Comparison of ENCODE assay signal across 1 cellular context in the genomic region with DNA sequence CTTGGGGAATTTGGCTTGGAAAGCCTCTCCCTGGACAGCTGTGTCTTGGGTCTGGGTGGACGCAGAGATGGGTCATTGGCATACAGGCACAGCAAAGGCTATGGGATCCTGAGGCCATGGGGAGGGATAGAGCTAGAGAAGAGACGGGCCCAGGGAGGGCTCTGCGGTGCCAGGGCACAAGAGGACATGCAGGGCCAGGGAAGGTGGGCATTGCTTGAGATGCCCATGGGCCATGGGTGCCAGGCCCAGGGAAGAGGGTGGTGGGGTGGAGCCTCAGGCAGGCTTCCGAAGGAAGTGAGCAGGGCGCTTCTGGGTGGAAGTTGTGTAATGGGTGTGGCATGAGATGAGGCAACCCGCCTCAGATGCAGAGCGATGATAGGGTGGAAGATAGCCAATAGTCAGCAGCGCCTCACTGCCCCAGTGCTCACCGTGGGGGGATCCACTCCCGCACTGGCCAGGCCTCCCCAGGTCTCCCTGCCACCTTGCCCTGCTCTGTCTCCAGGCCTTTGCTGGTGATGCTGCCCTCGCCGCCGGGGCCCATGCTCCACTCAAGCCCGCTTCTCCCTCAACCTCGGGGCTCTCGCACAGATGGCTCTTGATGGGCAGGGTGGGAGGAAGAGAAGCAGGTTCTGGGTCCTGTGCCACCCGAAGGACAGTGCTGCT.
TF ChIP-seq lines count a peak whose summit lies in the region.

No MANE protein-coding gene starts in this region.

TF ChIP-seq in K562, 482 proteins besides CTCF, POLR2A, EP300 and RAD21 (continued from another document and continues in another):
- TF ChIP-seq RBM17 (IDR thresholded peaks at IDR 0.05; ENCODE audit: borderline replicate concordance, low read depth, low read length) (no peak), RUNX1 (IDR thresholded peaks at IDR 0.05; ENCODE audit: low read depth) (no peak), ZNF165 (CRISPR knock-in tag; IDR thresholded peaks at IDR 0.05; ENCODE audit: borderline replicate concordance) (no peak; the same call in 1 of the 2 replicates), HDAC1 (IDR thresholded peaks at IDR 0.05) (no peak; a peak in 1 of 4 replicates), SAFB2 (IDR thresholded peaks at IDR 0.05; ENCODE audit: borderline replicate concordance, low read depth, low read length, severe bottlenecking) (no peak), ZNF431 (CRISPR knock-in tag; IDR thresholded peaks at IDR 0.05) (no peak), ZNF134 (CRISPR knock-in tag; conservative IDR thresholded peaks at IDR 0.05) (no peak), ARHGAP35 (IDR thresholded peaks at IDR 0.05; ENCODE audit: partially characterized antibody) (no peak), ZNF780A (CRISPR knock-in tag; IDR thresholded peaks at IDR 0.05) (0 out of 2 replicates have a peak, but pooled peaks have one; percentile 11), MTA3 (IDR thresholded peaks at IDR 0.05; ENCODE audit: borderline replicate concordance) (peak; percentile 31), NFRKB (IDR thresholded peaks at IDR 0.05; ENCODE audit: low read depth) (no peak), TRIM28 (IDR thresholded peaks at IDR 0.05) (no peak), SOX6 (IDR thresholded peaks at IDR 0.05) (no peak), STAT5A (IDR thresholded peaks at IDR 0.05; ENCODE audit: borderline replicate concordance, low read length) (no peak), ZNF589 (CRISPR knock-in tag; IDR thresholded peaks at IDR 0.05; ENCODE audit: low read depth) (peak; percentile 92), ZNF23 (CRISPR knock-in tag; IDR thresholded peaks at IDR 0.05) (no peak), HEY1 (CRISPR knock-in tag; IDR thresholded peaks at IDR 0.05; ENCODE audit: borderline replicate concordance) (no peak), SMC3 (conservative IDR thresholded peaks at IDR 0.05; ENCODE audit: insufficient read depth, low read depth, low read length) (no peak), ZNF766 (CRISPR knock-in tag; conservative IDR thresholded peaks at IDR 0.05) (no peak), MAZ (CRISPR knock-in tag; conservative IDR thresholded peaks at IDR 0.05 in 1 of 2, IDR thresholded peaks at IDR 0.05 in 1 of 2) (no peak), HDAC3 (IDR thresholded peaks at IDR 0.05; ENCODE audit: borderline replicate concordance, partially characterized antibody) (no peak), PRMT5 (CRISPR knock-in tag; IDR thresholded peaks at IDR 0.05) (no peak), ZNF324 (CRISPR knock-in tag; IDR thresholded peaks at IDR 0.05) (no peak), ZNF668 (CRISPR knock-in tag; IDR thresholded peaks at IDR 0.05) (no peak), SMARCC2 (IDR thresholded peaks at IDR 0.05; ENCODE audit: low read depth) (no peak), PHTF2 (CRISPR knock-in tag; IDR thresholded peaks at IDR 0.05) (0 out of 2 replicates have a peak, but pooled peaks have one; percentile 31), ZNF347 (CRISPR knock-in tag; IDR thresholded peaks at IDR 0.05; ENCODE audit: low read depth) (no peak), TOE1 (IDR thresholded peaks at IDR 0.05; ENCODE audit: borderline replicate concordance) (no peak), TOE1 (CRISPR knock-in tag; IDR thresholded peaks at IDR 0.05; ENCODE audit: borderline replicate concordance, low read depth) (no peak), NR2C1 (IDR thresholded peaks at IDR 0.05) (no peak), NR2C1 (tag; IDR thresholded peaks at IDR 0.05) (no peak), CHD2 (IDR thresholded peaks at IDR 0.05; ENCODE audit: low read depth, low read length) (no peak), BRD9 (IDR thresholded peaks at IDR 0.05; ENCODE audit: low read depth, partially characterized antibody) (peak; percentile 27)
- TF ChIP-seq, protein P1, sequence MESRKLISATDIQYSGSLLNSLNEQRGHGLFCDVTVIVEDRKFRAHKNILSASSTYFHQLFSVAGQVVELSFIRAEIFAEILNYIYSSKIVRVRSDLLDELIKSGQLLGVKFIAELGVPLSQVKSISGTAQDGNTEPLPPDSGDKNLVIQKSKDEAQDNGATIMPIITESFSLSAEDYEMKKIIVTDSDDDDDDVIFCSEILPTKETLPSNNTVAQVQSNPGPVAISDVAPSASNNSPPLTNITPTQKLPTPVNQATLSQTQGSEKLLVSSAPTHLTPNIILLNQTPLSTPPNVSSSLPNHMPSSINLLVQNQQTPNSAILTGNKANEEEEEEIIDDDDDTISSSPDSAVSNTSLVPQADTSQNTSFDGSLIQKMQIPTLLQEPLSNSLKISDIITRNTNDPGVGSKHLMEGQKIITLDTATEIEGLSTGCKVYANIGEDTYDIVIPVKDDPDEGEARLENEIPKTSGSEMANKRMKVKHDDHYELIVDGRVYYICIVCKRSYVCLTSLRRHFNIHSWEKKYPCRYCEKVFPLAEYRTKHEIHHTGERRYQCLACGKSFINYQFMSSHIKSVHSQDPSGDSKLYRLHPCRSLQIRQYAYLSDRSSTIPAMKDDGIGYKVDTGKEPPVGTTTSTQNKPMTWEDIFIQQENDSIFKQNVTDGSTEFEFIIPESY (CRISPR knock-in tag; IDR thresholded peaks at IDR 0.05), result no peak
- TF ChIP-seq, protein P2, sequence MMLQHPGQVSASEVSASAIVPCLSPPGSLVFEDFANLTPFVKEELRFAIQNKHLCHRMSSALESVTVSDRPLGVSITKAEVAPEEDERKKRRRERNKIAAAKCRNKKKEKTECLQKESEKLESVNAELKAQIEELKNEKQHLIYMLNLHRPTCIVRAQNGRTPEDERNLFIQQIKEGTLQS (IDR thresholded peaks at IDR 0.05), result peak; percentile 83
- TF ChIP-seq, protein P2 (CRISPR knock-in tag; conservative IDR thresholded peaks at IDR 0.05), result no peak
- TF ChIP-seq, protein P3, sequence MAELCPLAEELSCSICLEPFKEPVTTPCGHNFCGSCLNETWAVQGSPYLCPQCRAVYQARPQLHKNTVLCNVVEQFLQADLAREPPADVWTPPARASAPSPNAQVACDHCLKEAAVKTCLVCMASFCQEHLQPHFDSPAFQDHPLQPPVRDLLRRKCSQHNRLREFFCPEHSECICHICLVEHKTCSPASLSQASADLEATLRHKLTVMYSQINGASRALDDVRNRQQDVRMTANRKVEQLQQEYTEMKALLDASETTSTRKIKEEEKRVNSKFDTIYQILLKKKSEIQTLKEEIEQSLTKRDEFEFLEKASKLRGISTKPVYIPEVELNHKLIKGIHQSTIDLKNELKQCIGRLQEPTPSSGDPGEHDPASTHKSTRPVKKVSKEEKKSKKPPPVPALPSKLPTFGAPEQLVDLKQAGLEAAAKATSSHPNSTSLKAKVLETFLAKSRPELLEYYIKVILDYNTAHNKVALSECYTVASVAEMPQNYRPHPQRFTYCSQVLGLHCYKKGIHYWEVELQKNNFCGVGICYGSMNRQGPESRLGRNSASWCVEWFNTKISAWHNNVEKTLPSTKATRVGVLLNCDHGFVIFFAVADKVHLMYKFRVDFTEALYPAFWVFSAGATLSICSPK (IDR thresholded peaks at IDR 0.05; ENCODE audit: borderline replicate concordance), result no peak
- TF ChIP-seq, protein P4, sequence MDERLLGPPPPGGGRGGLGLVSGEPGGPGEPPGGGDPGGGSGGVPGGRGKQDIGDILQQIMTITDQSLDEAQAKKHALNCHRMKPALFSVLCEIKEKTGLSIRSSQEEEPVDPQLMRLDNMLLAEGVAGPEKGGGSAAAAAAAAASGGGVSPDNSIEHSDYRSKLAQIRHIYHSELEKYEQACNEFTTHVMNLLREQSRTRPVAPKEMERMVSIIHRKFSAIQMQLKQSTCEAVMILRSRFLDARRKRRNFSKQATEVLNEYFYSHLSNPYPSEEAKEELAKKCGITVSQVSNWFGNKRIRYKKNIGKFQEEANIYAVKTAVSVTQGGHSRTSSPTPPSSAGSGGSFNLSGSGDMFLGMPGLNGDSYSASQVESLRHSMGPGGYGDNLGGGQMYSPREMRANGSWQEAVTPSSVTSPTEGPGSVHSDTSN (CRISPR knock-in tag; IDR thresholded peaks at IDR 0.05; ENCODE audit: low read depth), result no peak
- TF ChIP-seq, protein P4 (tag; conservative IDR thresholded peaks at IDR 0.05; ENCODE audit: low read depth), result no peak
- TF ChIP-seq, protein P5, sequence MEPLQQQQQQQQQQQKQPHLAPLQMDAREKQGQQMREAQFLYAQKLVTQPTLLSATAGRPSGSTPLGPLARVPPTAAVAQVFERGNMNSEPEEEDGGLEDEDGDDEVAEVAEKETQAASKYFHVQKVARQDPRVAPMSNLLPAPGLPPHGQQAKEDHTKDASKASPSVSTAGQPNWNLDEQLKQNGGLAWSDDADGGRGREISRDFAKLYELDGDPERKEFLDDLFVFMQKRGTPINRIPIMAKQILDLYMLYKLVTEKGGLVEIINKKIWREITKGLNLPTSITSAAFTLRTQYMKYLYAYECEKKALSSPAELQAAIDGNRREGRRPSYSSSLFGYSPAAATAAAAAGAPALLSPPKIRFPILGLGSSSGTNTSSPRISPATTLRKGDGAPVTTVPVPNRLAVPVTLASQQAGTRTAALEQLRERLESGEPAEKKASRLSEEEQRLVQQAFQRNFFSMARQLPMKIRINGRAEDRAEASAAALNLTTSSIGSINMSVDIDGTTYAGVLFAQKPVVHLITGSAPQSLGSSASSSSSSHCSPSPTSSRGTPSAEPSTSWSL (CRISPR knock-in tag; IDR thresholded peaks at IDR 0.05; ENCODE audit: borderline replicate concordance), result no peak
- TF ChIP-seq, protein P6, sequence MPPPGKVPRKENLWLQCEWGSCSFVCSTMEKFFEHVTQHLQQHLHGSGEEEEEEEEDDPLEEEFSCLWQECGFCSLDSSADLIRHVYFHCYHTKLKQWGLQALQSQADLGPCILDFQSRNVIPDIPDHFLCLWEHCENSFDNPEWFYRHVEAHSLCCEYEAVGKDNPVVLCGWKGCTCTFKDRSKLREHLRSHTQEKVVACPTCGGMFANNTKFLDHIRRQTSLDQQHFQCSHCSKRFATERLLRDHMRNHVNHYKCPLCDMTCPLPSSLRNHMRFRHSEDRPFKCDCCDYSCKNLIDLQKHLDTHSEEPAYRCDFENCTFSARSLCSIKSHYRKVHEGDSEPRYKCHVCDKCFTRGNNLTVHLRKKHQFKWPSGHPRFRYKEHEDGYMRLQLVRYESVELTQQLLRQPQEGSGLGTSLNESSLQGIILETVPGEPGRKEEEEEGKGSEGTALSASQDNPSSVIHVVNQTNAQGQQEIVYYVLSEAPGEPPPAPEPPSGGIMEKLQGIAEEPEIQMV (tag; conservative IDR thresholded peaks at IDR 0.05; ENCODE audit: low read depth), result no peak
- TF ChIP-seq, protein P7, sequence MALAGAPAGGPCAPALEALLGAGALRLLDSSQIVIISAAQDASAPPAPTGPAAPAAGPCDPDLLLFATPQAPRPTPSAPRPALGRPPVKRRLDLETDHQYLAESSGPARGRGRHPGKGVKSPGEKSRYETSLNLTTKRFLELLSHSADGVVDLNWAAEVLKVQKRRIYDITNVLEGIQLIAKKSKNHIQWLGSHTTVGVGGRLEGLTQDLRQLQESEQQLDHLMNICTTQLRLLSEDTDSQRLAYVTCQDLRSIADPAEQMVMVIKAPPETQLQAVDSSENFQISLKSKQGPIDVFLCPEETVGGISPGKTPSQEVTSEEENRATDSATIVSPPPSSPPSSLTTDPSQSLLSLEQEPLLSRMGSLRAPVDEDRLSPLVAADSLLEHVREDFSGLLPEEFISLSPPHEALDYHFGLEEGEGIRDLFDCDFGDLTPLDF (CRISPR knock-in tag; IDR thresholded peaks at IDR 0.05), result no peak
- TF ChIP-seq, protein P8, sequence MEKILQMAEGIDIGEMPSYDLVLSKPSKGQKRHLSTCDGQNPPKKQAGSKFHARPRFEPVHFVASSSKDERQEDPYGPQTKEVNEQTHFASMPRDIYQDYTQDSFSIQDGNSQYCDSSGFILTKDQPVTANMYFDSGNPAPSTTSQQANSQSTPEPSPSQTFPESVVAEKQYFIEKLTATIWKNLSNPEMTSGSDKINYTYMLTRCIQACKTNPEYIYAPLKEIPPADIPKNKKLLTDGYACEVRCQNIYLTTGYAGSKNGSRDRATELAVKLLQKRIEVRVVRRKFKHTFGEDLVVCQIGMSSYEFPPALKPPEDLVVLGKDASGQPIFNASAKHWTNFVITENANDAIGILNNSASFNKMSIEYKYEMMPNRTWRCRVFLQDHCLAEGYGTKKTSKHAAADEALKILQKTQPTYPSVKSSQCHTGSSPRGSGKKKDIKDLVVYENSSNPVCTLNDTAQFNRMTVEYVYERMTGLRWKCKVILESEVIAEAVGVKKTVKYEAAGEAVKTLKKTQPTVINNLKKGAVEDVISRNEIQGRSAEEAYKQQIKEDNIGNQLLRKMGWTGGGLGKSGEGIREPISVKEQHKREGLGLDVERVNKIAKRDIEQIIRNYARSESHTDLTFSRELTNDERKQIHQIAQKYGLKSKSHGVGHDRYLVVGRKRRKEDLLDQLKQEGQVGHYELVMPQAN (IDR thresholded peaks at IDR 0.05; ENCODE audit: borderline replicate concordance), result no peak
- TF ChIP-seq, protein P9, sequence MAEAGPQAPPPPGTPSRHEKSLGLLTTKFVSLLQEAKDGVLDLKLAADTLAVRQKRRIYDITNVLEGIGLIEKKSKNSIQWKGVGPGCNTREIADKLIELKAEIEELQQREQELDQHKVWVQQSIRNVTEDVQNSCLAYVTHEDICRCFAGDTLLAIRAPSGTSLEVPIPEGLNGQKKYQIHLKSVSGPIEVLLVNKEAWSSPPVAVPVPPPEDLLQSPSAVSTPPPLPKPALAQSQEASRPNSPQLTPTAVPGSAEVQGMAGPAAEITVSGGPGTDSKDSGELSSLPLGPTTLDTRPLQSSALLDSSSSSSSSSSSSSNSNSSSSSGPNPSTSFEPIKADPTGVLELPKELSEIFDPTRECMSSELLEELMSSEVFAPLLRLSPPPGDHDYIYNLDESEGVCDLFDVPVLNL (CRISPR knock-in tag; IDR thresholded peaks at IDR 0.05; ENCODE audit: low read depth), result no peak
- TF ChIP-seq, protein P10, sequence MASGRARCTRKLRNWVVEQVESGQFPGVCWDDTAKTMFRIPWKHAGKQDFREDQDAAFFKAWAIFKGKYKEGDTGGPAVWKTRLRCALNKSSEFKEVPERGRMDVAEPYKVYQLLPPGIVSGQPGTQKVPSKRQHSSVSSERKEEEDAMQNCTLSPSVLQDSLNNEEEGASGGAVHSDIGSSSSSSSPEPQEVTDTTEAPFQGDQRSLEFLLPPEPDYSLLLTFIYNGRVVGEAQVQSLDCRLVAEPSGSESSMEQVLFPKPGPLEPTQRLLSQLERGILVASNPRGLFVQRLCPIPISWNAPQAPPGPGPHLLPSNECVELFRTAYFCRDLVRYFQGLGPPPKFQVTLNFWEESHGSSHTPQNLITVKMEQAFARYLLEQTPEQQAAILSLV (tag; IDR thresholded peaks at IDR 0.05), result peak; percentile 62
